In the genomic region with DNA sequence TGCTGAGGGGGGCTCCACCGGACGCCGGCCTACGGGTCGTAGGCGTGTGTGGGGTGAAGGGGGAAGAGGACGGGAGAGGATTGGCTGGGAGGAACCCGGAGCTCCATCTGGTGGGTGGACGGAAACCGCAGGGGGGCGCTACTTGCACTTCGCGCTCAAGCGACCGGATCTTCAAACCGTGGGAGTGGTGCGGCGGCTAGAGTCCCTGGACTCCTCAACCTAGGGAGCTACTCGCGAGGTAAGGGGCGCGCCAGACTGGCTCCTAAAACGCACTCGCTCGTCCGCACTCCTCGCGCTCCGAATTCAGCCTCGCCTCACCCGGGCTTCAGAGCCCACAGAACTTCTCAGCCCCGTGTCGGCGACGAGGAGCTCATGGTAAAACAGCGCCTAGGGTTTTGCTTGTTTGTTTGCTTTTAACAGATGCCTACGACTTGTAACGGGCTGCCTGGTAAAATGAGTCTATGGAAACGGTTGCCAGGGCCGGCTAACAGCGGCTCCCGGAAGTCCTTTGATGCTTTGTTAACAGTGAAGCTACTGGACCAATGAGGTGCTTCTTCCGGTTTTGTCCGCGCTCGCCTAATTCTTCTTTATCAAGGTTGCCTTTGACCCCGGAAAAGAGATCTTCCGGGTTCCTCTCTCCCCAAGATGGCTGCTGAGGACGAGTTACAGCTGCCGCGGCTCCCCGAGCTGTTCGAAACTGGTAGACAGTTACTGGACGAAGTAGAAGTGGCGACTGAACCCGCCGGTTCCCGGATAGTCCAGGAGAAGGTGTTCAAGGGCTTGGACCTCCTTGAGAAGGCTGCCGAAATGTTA, we compare ENCODE assay signal across 8 cellular contexts. TPM values are rescaled to one million over a fixed set of nuclear protein-coding genes. Genes with fewer than 3 reads are reported as not detected.
DNase-seq lines count a peak whose midpoint lies in the region; ATAC-seq, FAIRE-seq and TF ChIP-seq lines count a peak whose summit lies in the region.

IGBP1 (plus strand) TSS at position 145 of the 813 bp plus-strand sequence; CDS start at position 646, 501 bp downstream.

- H3K9me3 ChIP-seq in HUES6 (ENCODE audit: control insufficient read depth, insufficient read depth, low read depth, low read length), result peaks cover 6% of the 10 kb centered on the region; the same call in 1 of the 2 replicates
- H3K9me3 ChIP-seq in OCI-LY1 (ENCODE audit: low read length), result no peaks in the 10 kb centered on the region
- H3K9me3 ChIP-seq in endothelial cell of umbilical vein (replicated peaks; ENCODE audit: control insufficient read depth, insufficient read depth, low read length), result no peaks in the 10 kb centered on the region

- H4K20me1 ChIP-seq in OCI-LY1 (ENCODE audit: insufficient read depth, low read length), result no peaks in the 10 kb centered on the region
- H4K20me1 ChIP-seq in endothelial cell of umbilical vein (replicated peaks; ENCODE audit: control insufficient read depth, extremely low read depth, insufficient read depth, low read length), result no peaks in the 10 kb centered on the region

- H3K36me3 ChIP-seq in HUES6 (ENCODE audit: control insufficient read depth, insufficient read depth, low read length), result peaks cover 18% of the 10 kb centered on the region
- peaks cover 16% of the 10 kb centered on the region for H3K36me3 ChIP-seq in OCI-LY1 (ENCODE audit: insufficient read depth, low read length)
- no peaks in the 10 kb centered on the region for H3K36me3 ChIP-seq in endothelial cell of umbilical vein (ENCODE audit: control insufficient read depth in 2 of 2, extremely low read depth in 1 of 2, insufficient read depth in 2 of 2, low read length in 2 of 2)

- H3K9ac ChIP-seq in HUES6 (ENCODE audit: low read length) (peak within 1 kb of the TSS; percentile 91), OCI-LY1 (ENCODE audit: low read length) (peak within 1 kb of the TSS; percentile 88), endothelial cell of umbilical vein (replicated peaks; ENCODE audit: extremely low read depth, insufficient read depth, low read length) (peak within 1 kb of the TSS; percentile 96)

- no peaks in the 10 kb centered on the region for H3K9me1 ChIP-seq in endothelial cell of umbilical vein (replicated peaks; ENCODE audit: control insufficient read depth, extremely low read depth, insufficient read depth, low read length)

- H3F3A ChIP-seq in OCI-LY1 (ENCODE audit: insufficient read depth, low read length), result no peaks in the 10 kb centered on the region

- H3K9me2 ChIP-seq in OCI-LY1 (ENCODE audit: low read depth, low read length), result no peaks in the 10 kb centered on the region

- H2AFZ ChIP-seq in OCI-LY1 (ENCODE audit: low read length) (peak within 1 kb of the TSS; percentile 83), endothelial cell of umbilical vein (ENCODE audit: low read depth, low read length) (peak within 1 kb of the TSS; percentile 87)

- intact Hi-C loops in endothelial cell of umbilical vein (cut with micrococcal nuclease), result loop anchor here (1.0 kb wide), 4 partner anchors 86 to 301 kb away; partner anchors contain the start of gene PDZD11

- FAIRE-seq in D721Med (lab: Jason Lieb, UNC), result no peak
- peak; percentile 93 for FAIRE-seq in endothelial cell of umbilical vein (lab: Jason Lieb, UNC)

- H3K27me3 ChIP-seq in HUES6 (ENCODE audit: control insufficient read depth, insufficient read depth, low read length) (no peaks in the 10 kb centered on the region), OCI-LY1 (ENCODE audit: insufficient read depth, low read length) (no peaks in the 10 kb centered on the region), endothelial cell of umbilical vein (ENCODE audit: control insufficient read depth in 2 of 2, insufficient read depth in 2 of 2, low read length in 2 of 2) (no peaks in the 10 kb centered on the region)

- BruUV-seq in endothelial cell of umbilical vein (replicated peaks; lab: Mats Ljungman, UMichigan), result TSS peak; percentile 73

- H3K27ac ChIP-seq in HUES6 (ENCODE audit: low read depth, low read length) (peak within 1 kb of the TSS; percentile 80; the same call in 1 of the 2 replicates), OCI-LY1 (ENCODE audit: low read depth, low read length, poor library complexity, severe bottlenecking) (peak within 1 kb of the TSS; percentile 91), endothelial cell of umbilical vein (ENCODE audit: insufficient read depth, low read depth, low read length) (peak within 1 kb of the TSS; percentile 95)

- peaks cover 4% of the 10 kb centered on the region; the same call in 1 of the 2 replicates for H3K79me2 ChIP-seq in OCI-LY1 (ENCODE audit: insufficient read depth, low read length)
- peaks cover 14% of the 10 kb centered on the region for H3K79me2 ChIP-seq in endothelial cell of umbilical vein (ENCODE audit: control insufficient read depth, insufficient read depth, low read length)

- TF ChIP-seq CTCF in D721Med (IDR thresholded peaks at IDR 0.05; ENCODE audit: insufficient read depth, missing control alignments), result peak; percentile 48
- peak; percentile 71 for TF ChIP-seq CTCF in OCI-LY1 (IDR thresholded peaks at IDR 0.05; ENCODE audit: low read length)
- peak; percentile 63 to 79 for TF ChIP-seq CTCF in endothelial cell of umbilical vein (IDR thresholded peaks at IDR 0.05; ENCODE audit: extremely low read depth in 1 of 2, insufficient read depth in 1 of 2, low read depth in 1 of 2, low read length in 2 of 2)

- H3K4me2 ChIP-seq in OCI-LY1 (ENCODE audit: low read length) (peak within 1 kb of the TSS; percentile 66), endothelial cell of umbilical vein (ENCODE audit: insufficient read depth, low read length) (peak within 1 kb of the TSS; percentile 93)

- CTCF ChIA-PET in endothelial cell of umbilical vein (lab: Charles Lee), result interaction anchor here (0.6 to 2.0 kb wide), 30 partner anchors 9 to 1305 kb away, joined by 3 to 30 read pairs (median 4); partner anchors contain the start of genes EFNB1, KIF4A, P2RY4 and PDZD11

- H3K4me3 ChIP-seq in HUES6 (ENCODE audit: low read depth, low read length) (peak within 1 kb of the TSS; percentile 80), OCI-LY1 (ENCODE audit: low read depth, low read length, poor library complexity, severe bottlenecking) (peak within 1 kb of the TSS; percentile 96), endothelial cell of umbilical vein (replicated peaks in 1 of 3; ENCODE audit: insufficient read depth in 1 of 3, low read depth in 1 of 3, low read length in 3 of 3) (peak within 1 kb of the TSS; percentile 62 to 96 (median 79))

- no peak for TF ChIP-seq POLR2A in endothelial cell of umbilical vein (IDR thresholded peaks at IDR 0.05; ENCODE audit: low read depth, low read length)

- peak; percentile 34 for DNase-seq in D721Med (ENCODE audit: insufficient read length, low spot score)
- DNase-seq in activated CD8-positive, alpha-beta memory T cell treated with anti-CD3 and anti-CD28 coated beads, Interleukin-2, amount 50 U/mL, for 4 hours, result peak; percentile 66
- DNase-seq in endothelial cell of umbilical vein (ENCODE audit: low read depth, low spot score), result peak; percentile 80
- DNase-seq in middle frontal gyrus (ENCODE audit: extremely low spot score, low spot score), result peak; percentile 80
- peak; percentile 56 to 60 for DNase-seq in stimulated activated CD8-positive, alpha-beta memory T cell treated with anti-CD3 and anti-CD28 coated beads, Interleukin-2, amount 100 ng/mL, for 48 hours (ENCODE audit: low read depth in 2 of 2)

- H3K4me1 ChIP-seq in HUES6 (ENCODE audit: control insufficient read depth, insufficient read depth, low read length), result peaks cover 21% of the 10 kb centered on the region
- peaks cover 25% of the 10 kb centered on the region for H3K4me1 ChIP-seq in OCI-LY1 (ENCODE audit: insufficient read depth, low read length, severe bottlenecking)
- peaks cover 16% of the 10 kb centered on the region for H3K4me1 ChIP-seq in endothelial cell of umbilical vein (ENCODE audit: control insufficient read depth, extremely low read depth, insufficient read depth, low read length)

- ATAC-seq in GM21423 (IDR thresholded peaks at IDR 0.05; ENCODE audit: unreplicated experiment), result peak; percentile 82

- POLR2A ChIA-PET in endothelial cell of umbilical vein (lab: Charles Lee), result interaction anchor here (1.2 kb wide), 1 partner anchor 34 kb away, joined by 4 read pairs; no protein-coding TSS in a partner anchor

- dilution Hi-C loops in endothelial cell of umbilical vein (cut with MboI; ENCODE audit: extremely low pct_ligation_motif_present, low sequenced_read_pairs), result no loop called here

TF ChIP-seq in endothelial cell of umbilical vein, 7 proteins besides CTCF, POLR2A, EP300 and RAD21:
- TF ChIP-seq EZH2 (IDR thresholded peaks at IDR 0.05; ENCODE audit: borderline replicate concordance, low read depth, low read length, severe bottlenecking) (no peak), POLR2AphosphoS5 (IDR thresholded peaks at IDR 0.05; ENCODE audit: insufficient read depth, low read depth, low read length) (peak; percentile 22)

RNA-seq across cellular contexts. Expression of gene IGBP1, which starts in this region (rescaled TPM):
- total RNA-seq in endothelial cell of umbilical vein, result 38.1 and 40.4 TPM in 2 replicates
- polyA plus RNA-seq in endothelial cell of umbilical vein, result 38.4 and 39.5 TPM in 2 replicates
- 73.4 and 79.6 TPM in 2 replicates for polyA plus RNA-seq in endothelial cell of umbilical vein (2011; cell fraction: cytosol; rRNA removed)
- polyA plus RNA-seq in endothelial cell of umbilical vein (2011; cell fraction: nucleus; rRNA removed), result 33.1 and 34.8 TPM in 2 replicates
- 48.3 and 55.9 TPM in 2 replicates for polyA plus RNA-seq in endothelial cell of umbilical vein (2012)
- polyA minus RNA-seq in endothelial cell of umbilical vein, result 29.7 and 29.8 TPM in 2 replicates
- 30.3 TPM for polyA minus RNA-seq in endothelial cell of umbilical vein (2011; cell fraction: cytosol; rRNA and poly(A)+ RNA removed)
- polyA minus RNA-seq in endothelial cell of umbilical vein (2011; cell fraction: nucleus; rRNA and poly(A)+ RNA removed), result 12.5 and 13.6 TPM in 2 replicates

Comparison
In these comparisons a context has a peak if more than half of its experiments do, and no peak if none do; other contexts are left out.
1. Peak in every context shown above with its lines: DNase-seq, ATAC-seq, H3K4me3 ChIP-seq and H3K27ac ChIP-seq.